In genomic region chr1:206467915-206468314, GRCh38 we compare ENCODE assay signal across 9 cellular contexts. TPM values are rescaled to one million over a fixed set of nuclear protein-coding genes. Genes with fewer than 3 reads are reported as not detected.
A peak's percentile ranks its signal among the peaks of the same experiment; 100 is the strongest.
DNase-seq lines count a peak whose midpoint lies in the region; ATAC-seq and TF ChIP-seq lines count a peak whose summit lies in the region.
"Had no signal": no experiment of that assay in that cellular context is flagged by ENCODE, and none has a peak within 500 bp of the region (broad histone marks: within the 10 kb centered on the region; RNA-seq: fewer than 3 reads in every experiment).

No MANE protein-coding gene starts in this region.

- POLR2A ChIA-PET in activated CD8-positive, alpha-beta T cell treated with anti-CD3 and anti-CD28 coated beads, Interleukin-2, amount 10 ng/mL, durations not matched to agents 7 days and 5 days (lab: Charles Lee), result no interaction called here
- POLR2A ChIA-PET in RWPE1 (lab: Yijun Ruan, JAX; ENCODE audit: low non-redundant PET), result no interaction called here

- H3K36me3 ChIP-seq in KOPT-K1 (ENCODE audit: insufficient read depth, low read length) (peaks cover 1% of the 10 kb centered on the region; the same call in 1 of the 2 replicates), uterus (no peaks in the 10 kb centered on the region)

- no peak overlapping the region for H3K4me3 ChIP-seq in uterus

- peaks cover 0 to 8% of the 10 kb centered on the region in 2 donors for H3K4me1 ChIP-seq in uterus

- peaks cover 93% of the 10 kb centered on the region for H3K4me1 Mint-ChIP-seq in CD14-positive monocyte
- peaks cover 83% of the 10 kb centered on the region for H3K4me1 Mint-ChIP-seq in activated CD8-positive, alpha-beta T cell treated with anti-CD3 and anti-CD28 coated beads, Interleukin-2, amount 10 ng/mL, durations not matched to agents 7 days and 5 days (ENCODE audit: low read depth)

- H3K27me3 ChIP-seq in uterus, result no peaks in the 10 kb centered on the region

- CTCF ChIA-PET in activated CD8-positive, alpha-beta T cell treated with anti-CD3 and anti-CD28 coated beads, Interleukin-2, amount 10 ng/mL, durations not matched to agents 7 days and 5 days (lab: Charles Lee), result interaction anchor here (0.9 to 1.9 kb wide), 6 partner anchors 9 to 196 kb away, joined by 3 to 14 read pairs (median 4); partner anchors contain the start of gene DYRK3
- CTCF ChIA-PET in RWPE1 (lab: Yijun Ruan, JAX), result interaction anchor here (0.6 to 0.8 kb wide), 2 partner anchors 10 to 142 kb away, joined by 3 read pairs; no protein-coding TSS in a partner anchor

- H3K9me3 ChIP-seq in KOPT-K1 (ENCODE audit: insufficient read depth, low read length, poor library complexity, severe bottlenecking) (no peaks in the 10 kb centered on the region), uterus (no peaks in the 10 kb centered on the region)

- H3K4me3 Mint-ChIP-seq in CD14-positive monocyte, result peak overlapping the region; percentile 39 to 70
- peak overlapping the region; percentile 49 for H3K4me3 Mint-ChIP-seq in activated CD8-positive, alpha-beta T cell treated with anti-CD3 and anti-CD28 coated beads, Interleukin-2, amount 10 ng/mL, durations not matched to agents 7 days and 5 days

- H3K27ac Mint-ChIP-seq in CD14-positive monocyte, result peak overlapping the region; percentile 99 to 100 (median 100)
- peak overlapping the region; percentile 94 for H3K27ac Mint-ChIP-seq in activated CD8-positive, alpha-beta T cell treated with anti-CD3 and anti-CD28 coated beads, Interleukin-2, amount 10 ng/mL, durations not matched to agents 7 days and 5 days

- peaks cover 0 to 4% (median 0%) of the 10 kb centered on the region in 3 donors for H3K27me3 Mint-ChIP-seq in CD14-positive monocyte (ENCODE audit: low read depth in 3 of 3)
- H3K27me3 Mint-ChIP-seq in activated CD8-positive, alpha-beta T cell treated with anti-CD3 and anti-CD28 coated beads, Interleukin-2, amount 10 ng/mL, durations not matched to agents 7 days and 5 days (ENCODE audit: low read depth), result no peaks in the 10 kb centered on the region

- peaks cover 0 to 3% (median 0%) of the 10 kb centered on the region in 7 donors for H3K9me3 Mint-ChIP-seq in CD14-positive monocyte
- H3K9me3 Mint-ChIP-seq in activated CD8-positive, alpha-beta T cell treated with anti-CD3 and anti-CD28 coated beads, Interleukin-2, amount 10 ng/mL, durations not matched to agents 7 days and 5 days (ENCODE audit: insufficient read depth), result no peaks in the 10 kb centered on the region

- TF ChIP-seq POLR2A in uterus (IDR thresholded peaks at IDR 0.05), result no peak

- intact Hi-C loops in CD14-positive monocyte (cut with micrococcal nuclease) (loop anchor here in 1 of 2 donors (2.0 to 5.0 kb wide), 2 partner anchors 37 to 109 kb away; no protein-coding TSS in a partner anchor), uterus (cut with DNase I; ENCODE audit: low total_unique reads) (no loop called here)

- H3K27ac ChIP-seq in KOPT-K1 (ENCODE audit: low read depth, low read length, poor library complexity, severe bottlenecking) (peak overlapping the region; percentile 48), RWPE1 (no peak overlapping the region), uterus (no peak overlapping the region)

- no peak for TF ChIP-seq CTCF in CD14-positive monocyte (IDR thresholded peaks at IDR 0.05)
- TF ChIP-seq CTCF in RWPE1 (conservative IDR thresholded peaks at IDR 0.05; ENCODE audit: low read depth), result no peak
- TF ChIP-seq CTCF in uterus (IDR thresholded peaks at IDR 0.05), result no peak

- ATAC-seq in activated CD8-positive, alpha-beta T cell treated with anti-CD3 and anti-CD28 coated beads, Interleukin-2, amount 10 ng/mL, durations not matched to agents 7 days and 5 days, result no peak
- ATAC-seq in SK-N-SH treated with all-trans-retinoic acid at 6 μM for 48 hours, result no peak

- peak; percentile 98 for DNase-seq in CD14-positive monocyte (ENCODE audit: low spot score)
- peak; percentile 57 for DNase-seq in activated CD8-positive, alpha-beta T cell treated with anti-CD3 and anti-CD28 coated beads, Interleukin-2, amount 10 ng/mL, durations not matched to agents 7 days and 5 days
- peak; percentile 78 for DNase-seq in medulla oblongata (ENCODE audit: extremely low spot score)
- no peak for DNase-seq in RWPE1 (ENCODE audit: low spot score)
- no peak for DNase-seq in stimulated activated CD4-positive, alpha-beta T cell treated with anti-CD3 and anti-CD28 coated beads, Interleukin-12 subunit alpha, Interleukin-12 subunit beta, amount 100 ng/mL, for 4 hours
- DNase-seq in uterus, result no peak
- DNase-seq: stimulated activated CD4-positive, alpha-beta T cell treated with anti-CD3 and anti-CD28 coated beads, Interleukin-4, amount 100 ng/mL, for 1 hour had no signal

- H3K36me3 Mint-ChIP-seq in CD14-positive monocyte, result peaks cover 7 to 17% of the 10 kb centered on the region in 2 donors
- H3K36me3 Mint-ChIP-seq in activated CD8-positive, alpha-beta T cell treated with anti-CD3 and anti-CD28 coated beads, Interleukin-2, amount 10 ng/mL, durations not matched to agents 7 days and 5 days (ENCODE audit: low read depth), result peaks cover 25% of the 10 kb centered on the region

TF ChIP-seq in SK-N-SH treated with all-trans-retinoic acid at 6 μM for 48 hours, 23 proteins besides CTCF, POLR2A, EP300 and RAD21:
- TF ChIP-seq RARB (CRISPR knock-in tag; IDR thresholded peaks at IDR 0.05) (no peak), ARNTL (CRISPR knock-in tag; IDR thresholded peaks at IDR 0.05; ENCODE audit: borderline replicate concordance, low read depth) (no peak), ZNF70 (CRISPR knock-in tag; IDR thresholded peaks at IDR 0.05) (no peak), POU6F1 (CRISPR knock-in tag; IDR thresholded peaks at IDR 0.05; ENCODE audit: borderline replicate concordance, low read depth) (no peak), CSDC2 (CRISPR knock-in tag; IDR thresholded peaks at IDR 0.05) (no peak), BACH2 (CRISPR knock-in tag; IDR thresholded peaks at IDR 0.05; ENCODE audit: borderline replicate concordance) (no peak), ZNF565 (CRISPR knock-in tag; conservative IDR thresholded peaks at IDR 0.05; ENCODE audit: low read depth) (no peak), TCF4 (CRISPR knock-in tag; IDR thresholded peaks at IDR 0.05; ENCODE audit: borderline replicate concordance) (no peak), OSR1 (CRISPR knock-in tag; IDR thresholded peaks at IDR 0.05) (no peak), CSRNP3 (CRISPR knock-in tag; IDR thresholded peaks at IDR 0.05) (no peak), ISL1 (CRISPR knock-in tag; IDR thresholded peaks at IDR 0.05) (no peak), PPARA (CRISPR knock-in tag; IDR thresholded peaks at IDR 0.05; ENCODE audit: borderline replicate concordance) (no peak), ESRRG (CRISPR knock-in tag; IDR thresholded peaks at IDR 0.05) (no peak), GLIS3 (CRISPR knock-in tag; IDR thresholded peaks at IDR 0.05) (no peak), CREB5 (CRISPR knock-in tag; IDR thresholded peaks at IDR 0.05; ENCODE audit: low read depth) (no peak), ZFP3 (CRISPR knock-in tag; IDR thresholded peaks at IDR 0.05) (no peak)

RNA-seq across cellular contexts. Expression of gene IKBKE, which starts 2.4 kb away (rescaled TPM):
- 10 to 100 TPM; 35.6 to 40.7 TPM for polyA plus RNA-seq in CD14-positive monocyte
- total RNA-seq in activated CD8-positive, alpha-beta T cell treated with anti-CD3 and anti-CD28 coated beads, Interleukin-2, amount 10 ng/mL, durations not matched to agents 7 days and 5 days, result 10 to 100 TPM; 68.3 to 70.1 TPM
- total RNA-seq in uterus, result 1 to 10 TPM in 2 of 4 donors, not detected in 2; 1.5 to 6.7 TPM

RNA-seq across cellular contexts. Expression of gene RASSF5, which starts 39.4 kb away (rescaled TPM):
- polyA plus RNA-seq in CD14-positive monocyte, result 100 to 1,000 TPM in 1 of 2 donors, 10 to 100 TPM in 1; 81.6 to 127 TPM
- total RNA-seq in activated CD8-positive, alpha-beta T cell treated with anti-CD3 and anti-CD28 coated beads, Interleukin-2, amount 10 ng/mL, durations not matched to agents 7 days and 5 days, result 100 to 1,000 TPM; 192 to 195 TPM
- 1 to 10 TPM in 3 of 4 donors, under 1 TPM in 1; 0.77 to 5.3 (median 3.2) TPM for total RNA-seq in uterus

Comparison
In these comparisons a context has a peak if more than half of its experiments do, and no peak if none do; other contexts are left out.
1. DNase-seq: peak in CD14-positive monocyte (single experiment), activated CD8-positive, alpha-beta T cell treated with anti-CD3 and anti-CD28 coated beads, Interleukin-2, amount 10 ng/mL, durations not matched to agents 7 days and 5 days (single experiment) and medulla oblongata (single experiment); none in RWPE1 (single experiment), stimulated activated CD4-positive, alpha-beta T cell treated with anti-CD3 and anti-CD28 coated beads, Interleukin-12 subunit alpha, Interleukin-12 subunit beta, amount 100 ng/mL, for 4 hours (single experiment) and uterus (0 of 2).
2. RNA of gene IKBKE, which starts 2.4 kb away (total RNA-seq): 68.3 to 70.1 TPM in activated CD8-positive, alpha-beta T cell treated with anti-CD3 and anti-CD28 coated beads, Interleukin-2, amount 10 ng/mL, durations not matched to agents 7 days and 5 days; 1.5 to 6.7 TPM in uterus; every median in the first group is over 4 times any median in the second.
3. RNA of gene RASSF5, which starts 39.4 kb away (total RNA-seq): 192 to 195 TPM in activated CD8-positive, alpha-beta T cell treated with anti-CD3 and anti-CD28 coated beads, Interleukin-2, amount 10 ng/mL, durations not matched to agents 7 days and 5 days; 0.77 to 5.3 TPM in uterus; every median in the first group is over 10 times any median in the second.